23 cellular contexts compared by ENCODE assay signal in genomic region chr10:78910886-78911285, GRCh38.
"Had no signal": no experiment of that assay in that cellular context is flagged by ENCODE, and none has a peak within 500 bp of the region (broad histone marks: within the 10 kb centered on the region; RNA-seq: fewer than 3 reads in every experiment).

No MANE protein-coding gene starts in this region.

- ATAC-seq: activated naive CD4-positive, alpha-beta T cell treated with anti-CD3 and anti-CD28 coated beads, Interleukin-2, amount 50 U/mL, for 72 hours; activated naive CD8-positive, alpha-beta T cell treated with anti-CD3 and anti-CD28 coated beads, Interleukin-2, amount 50 U/mL, for 24 hours had no signal

- H3K4me1 Mint-ChIP-seq: activated CD4-positive, alpha-beta memory T cell treated with anti-CD3 and anti-CD28 coated beads, Interleukin-2, amount 10 ng/mL, durations not matched to agents 7 days and 5 days; activated naive CD8-positive, alpha-beta T cell treated with anti-CD3 and anti-CD28 coated beads, Interleukin-2, amount 50 U/mL, for 24 hours had no signal

- H3K9me3 Mint-ChIP-seq: activated B cell treated with CpG ODN at 0.5 μM for 24 hours; activated CD4-positive, alpha-beta memory T cell treated with anti-CD3 and anti-CD28 coated beads, Interleukin-2, amount 10 ng/mL, durations not matched to agents 7 days and 5 days; activated naive CD4-positive, alpha-beta T cell treated with anti-CD3 and anti-CD28 coated beads, Interleukin-2, amount 50 U/mL, for 72 hours; activated naive CD8-positive, alpha-beta T cell treated with anti-CD3 and anti-CD28 coated beads, Interleukin-2, amount 50 U/mL, for 24 hours had no signal

- H3K4me3 Mint-ChIP-seq: activated B cell treated with CpG ODN at 0.5 μM for 24 hours; activated CD4-positive, alpha-beta memory T cell treated with anti-CD3 and anti-CD28 coated beads, Interleukin-2, amount 10 ng/mL, durations not matched to agents 7 days and 5 days; activated naive CD8-positive, alpha-beta T cell treated with anti-CD3 and anti-CD28 coated beads, Interleukin-2, amount 50 U/mL, for 24 hours had no signal

- DNase-seq: activated B cell treated with CpG ODN at 0.5 μM for 24 hours; activated CD4-positive, alpha-beta memory T cell treated with anti-CD3 and anti-CD28 coated beads, Interleukin-2, amount 10 ng/mL, durations not matched to agents 7 days and 5 days; activated CD4-positive, alpha-beta T cell treated with anti-CD3 and anti-CD28 coated beads, Interleukin-2, amount 50 U/mL, for 1 hour; activated CD8-positive, alpha-beta memory T cell treated with anti-CD3 and anti-CD28 coated beads, Interleukin-2, amount 50 U/mL, for 48 hours; activated naive CD4-positive, alpha-beta T cell treated with Interleukin-2 at 50 U/mL for 16 hours; activated naive CD8-positive, alpha-beta T cell treated with anti-CD3 and anti-CD28 coated beads, Interleukin-2, amount 50 U/mL, for 24 hours; activated T-cell treated with anti-CD3 and anti-CD28 coated beads, Interleukin-2, amount 50 U/mL, for 1 hour; amygdala; brain microvascular endothelial cell; cerebellar nuclear complex; Kasumi-1; KBM-7; NCI-H1105 treated with DMSO at 0.1 percent for 48 hours; NCI-H1436 treated with DMSO at 0.1 percent for 48 hours; NCI-H187; NCI-H2081 treated with DMSO at 0.1 percent for 48 hours; NCI-H446; NCI-H524; SIG-M5; T-helper 2 cell; T1000 had no signal

- H3K4me3 ChIP-seq: cardiac muscle cell had no signal

- H3K27me3 Mint-ChIP-seq: activated CD4-positive, alpha-beta memory T cell treated with anti-CD3 and anti-CD28 coated beads, Interleukin-2, amount 10 ng/mL, durations not matched to agents 7 days and 5 days; activated naive CD8-positive, alpha-beta T cell treated with anti-CD3 and anti-CD28 coated beads, Interleukin-2, amount 50 U/mL, for 24 hours had no signal

- H3K27ac Mint-ChIP-seq: activated B cell treated with CpG ODN at 0.5 μM for 24 hours; activated CD4-positive, alpha-beta memory T cell treated with anti-CD3 and anti-CD28 coated beads, Interleukin-2, amount 10 ng/mL, durations not matched to agents 7 days and 5 days; activated naive CD4-positive, alpha-beta T cell treated with anti-CD3 and anti-CD28 coated beads, Interleukin-2, amount 50 U/mL, for 72 hours; activated naive CD8-positive, alpha-beta T cell treated with anti-CD3 and anti-CD28 coated beads, Interleukin-2, amount 50 U/mL, for 24 hours had no signal

- H3K27ac ChIP-seq: brain microvascular endothelial cell, cardiac muscle cell had no signal

- H3K36me3 Mint-ChIP-seq: activated naive CD4-positive, alpha-beta T cell treated with anti-CD3 and anti-CD28 coated beads, Interleukin-2, amount 50 U/mL, for 72 hours had no signal

- H3K36me3 ChIP-seq: brain microvascular endothelial cell, cardiac muscle cell had no signal
